19 cellular contexts compared by ENCODE assay signal in genomic region chr17:71467719-71468118, GRCh38.
"Had no signal": no experiment of that assay in that cellular context is flagged by ENCODE, and none has a peak within 500 bp of the region (broad histone marks: within the 10 kb centered on the region; RNA-seq: fewer than 3 reads in every experiment).

No MANE protein-coding gene starts in this region.

- H3K4me1 Mint-ChIP-seq: central memory CD8-positive, alpha-beta T cell; naive thymus-derived CD4-positive, alpha-beta T cell had no signal

- H3K27ac Mint-ChIP-seq: activated naive CD4-positive, alpha-beta T cell treated with anti-CD3 and anti-CD28 coated beads, Interleukin-2, amount 50 U/mL, for 72 hours; activated T-cell treated with anti-CD3 and anti-CD28 coated beads, Interleukin-2, amount 50 U/mL, for 72 hours; dendritic cell treated with granulocyte-macrophage colony-stimulating factor and Interleukin-4, amounts not matched to agents 40 ng/mL and 50 ng/mL, for 4 days; endodermal cell; naive thymus-derived CD4-positive, alpha-beta T cell; progenitor cell of endocrine pancreas had no signal

- H3K27me3 Mint-ChIP-seq: central memory CD8-positive, alpha-beta T cell; dendritic cell treated with granulocyte-macrophage colony-stimulating factor and Interleukin-4, amounts not matched to agents 40 ng/mL and 50 ng/mL, for 4 days had no signal

- H3K36me3 Mint-ChIP-seq: activated naive CD4-positive, alpha-beta T cell treated with anti-CD3 and anti-CD28 coated beads, Interleukin-2, amount 50 U/mL, for 72 hours had no signal

- H3K4me3 Mint-ChIP-seq: activated T-cell treated with anti-CD3 and anti-CD28 coated beads, Interleukin-2, amount 50 U/mL, for 72 hours; central memory CD8-positive, alpha-beta T cell; dendritic cell treated with granulocyte-macrophage colony-stimulating factor and Interleukin-4, amounts not matched to agents 40 ng/mL and 50 ng/mL, for 4 days; endodermal cell; naive thymus-derived CD4-positive, alpha-beta T cell had no signal

- ATAC-seq: activated naive CD4-positive, alpha-beta T cell treated with anti-CD3 and anti-CD28 coated beads, Interleukin-2, amount 50 U/mL, for 72 hours; activated T-cell treated with anti-CD3 and anti-CD28 coated beads, Interleukin-2, amount 50 U/mL, for 72 hours; left cardiac atrium; left ventricle myocardium superior; naive thymus-derived CD4-positive, alpha-beta T cell; stimulated activated naive CD8-positive, alpha-beta T cell treated with anti-CD3 and anti-CD28 coated beads, Interleukin-15, Interleukin-2, amounts not matched to agents 100 U/mL and 50 U/mL, for 24 hours had no signal

- H3K9me3 Mint-ChIP-seq: central memory CD8-positive, alpha-beta T cell; dendritic cell treated with granulocyte-macrophage colony-stimulating factor and Interleukin-4, amounts not matched to agents 40 ng/mL and 50 ng/mL, for 4 days; endodermal cell had no signal

- DNase-seq: activated CD4-positive, alpha-beta T cell treated with anti-CD3 and anti-CD28 coated beads for 4 hours; activated CD4-positive, alpha-beta T cell treated with anti-CD3 and anti-CD28 coated beads, Interleukin-2, amount 50 U/mL, for 4 hours; activated naive CD4-positive, alpha-beta T cell; activated T-cell treated with anti-CD3 and anti-CD28 coated beads for 4 hours; activated T-cell treated with anti-CD3 and anti-CD28 coated beads, Interleukin-2, amount 50 U/mL, for 72 hours; endodermal cell; islet precursor cell; left cardiac atrium; left ventricle myocardium superior; naive thymus-derived CD4-positive, alpha-beta T cell; ovary; stimulated activated CD4-positive, alpha-beta T cell treated with anti-CD3 and anti-CD28 coated beads, Interleukin-2, amount 100 ng/mL, for 48 hours; stimulated activated naive CD8-positive, alpha-beta T cell treated with anti-CD3 and anti-CD28 coated beads, Interleukin-15, Interleukin-2, amounts not matched to agents 100 U/mL and 50 U/mL, for 24 hours; testis; transverse colon had no signal
